In genomic region chr19:29942404-29943261, GRCh38 we compare ENCODE assay signal across 8 cellular contexts. TPM values are rescaled to one million over a fixed set of nuclear protein-coding genes. Genes with fewer than 3 reads are reported as not detected.
DNase-seq lines count a peak whose midpoint lies in the region; ATAC-seq and TF ChIP-seq lines count a peak whose summit lies in the region.

No MANE protein-coding gene starts in this region.

- H3K27me3 Mint-ChIP-seq in activated T-helper 17 cell treated with anti-CD3 and anti-CD28 coated beads, Interleukin-2, amount 50 U/mL, for 72 hours: peaks cover 5% of the 10 kb centered on the region

- TF ChIP-seq CTCF in Peyer's patch (IDR thresholded peaks at IDR 0.05): peak in 3 of 6 experiments; percentile 17 to 32 (median 19)
- TF ChIP-seq CTCF in fibroblast of villous mesenchyme (IDR thresholded peaks at IDR 0.05; ENCODE audit: insufficient read depth, low read depth, low read length): no peak
- TF ChIP-seq CTCF in neutrophil (IDR thresholded peaks at IDR 0.05): no peak
- TF ChIP-seq CTCF in thoracic aorta (IDR thresholded peaks at IDR 0.05): peak; percentile 13

- H3K4me1 ChIP-seq in Peyer's patch (peaks cover 0 to 18% (median 6%) of the 10 kb centered on the region in 4 donors), neutrophil (ENCODE audit: control insufficient read depth in 1 of 2, insufficient read depth in 1 of 2, low read depth in 1 of 2, low read length in 1 of 2) (peaks cover 12 to 16% of the 10 kb centered on the region in 2 experiments), thoracic aorta (ENCODE audit: control insufficient read depth in 1 of 2, low read depth in 2 of 2) (peaks cover 23 to 33% of the 10 kb centered on the region in 2 donors)

- H3K27ac Mint-ChIP-seq in activated T-helper 17 cell treated with anti-CD3 and anti-CD28 coated beads, Interleukin-2, amount 50 U/mL, for 72 hours: peak overlapping the region; percentile 77

- peaks cover 32% of the 10 kb centered on the region for H3K4me1 Mint-ChIP-seq in activated T-helper 17 cell treated with anti-CD3 and anti-CD28 coated beads, Interleukin-2, amount 50 U/mL, for 72 hours

- H3K4me3 ChIP-seq in Peyer's patch: peak overlapping the region; percentile 45 to 94 (median 84)
- H3K4me3 ChIP-seq in fibroblast of villous mesenchyme (ENCODE audit: low read depth, low read length): peak overlapping the region; percentile 92
- peak overlapping the region; percentile 74 to 77 for H3K4me3 ChIP-seq in neutrophil (ENCODE audit: low read depth in 1 of 2, low read length in 1 of 2)
- peak overlapping the region; percentile 78 for H3K4me3 ChIP-seq in thoracic aorta

- H3K9me3 ChIP-seq in Peyer's patch (no peaks in the 10 kb centered on the region), neutrophil (no peaks in the 10 kb centered on the region), thoracic aorta (no peaks in the 10 kb centered on the region)

- ATAC-seq in GM19468 (IDR thresholded peaks at IDR 0.05; ENCODE audit: extremely low read depth, unreplicated experiment) (peak; percentile 36), thoracic aorta (ENCODE audit: insufficient number of reproducible peaks, low FRiP score, low read depth) (peak; percentile 17)
- ATAC-seq in activated T-helper 17 cell treated with anti-CD3 and anti-CD28 coated beads, Interleukin-2, amount 50 U/mL, for 72 hours (replicated peaks): peak; percentile 73

- TF ChIP-seq POLR2A in Peyer's patch (IDR thresholded peaks at IDR 0.05): no peak

- DNase-seq in CMK (ENCODE audit: low read depth) (peak; percentile 26), HPDE6-E6E7 (ENCODE audit: extremely low spot score) (peak; percentile 21), Peyer's patch (peak; percentile 79 to 90 (median 84)), fibroblast of villous mesenchyme (ENCODE audit: low read depth) (peak; percentile 43), thoracic aorta (ENCODE audit: low spot score) (no peak)

- H3K36me3 Mint-ChIP-seq in activated T-helper 17 cell treated with anti-CD3 and anti-CD28 coated beads, Interleukin-2, amount 50 U/mL, for 72 hours (ENCODE audit: low read depth): peaks cover 26% of the 10 kb centered on the region

- H3K27me3 ChIP-seq in Peyer's patch (no peaks in the 10 kb centered on the region), neutrophil (peaks cover 8% of the 10 kb centered on the region), thoracic aorta (replicated peaks; ENCODE audit: insufficient read depth) (no peaks in the 10 kb centered on the region)

- H3K27ac ChIP-seq in Peyer's patch (peak overlapping the region; percentile 77 to 86 (median 81)), neutrophil (peak overlapping the region; percentile 75), thoracic aorta (peak overlapping the region; percentile 23 to 50)

- H3K9me3 Mint-ChIP-seq in activated T-helper 17 cell treated with anti-CD3 and anti-CD28 coated beads, Interleukin-2, amount 50 U/mL, for 72 hours: no peaks in the 10 kb centered on the region

- H3K4me3 Mint-ChIP-seq in activated T-helper 17 cell treated with anti-CD3 and anti-CD28 coated beads, Interleukin-2, amount 50 U/mL, for 72 hours: peak overlapping the region; percentile 75

- H3K36me3 ChIP-seq in Peyer's patch: no peaks in the 10 kb centered on the region
- H3K36me3 ChIP-seq in neutrophil: no peaks in the 10 kb centered on the region
- H3K36me3 ChIP-seq in thoracic aorta: no peaks in the 10 kb centered on the region

RNA-seq across cellular contexts. Expression of gene URI1, which starts 0.6 kb away (rescaled TPM):
- total RNA-seq in Peyer's patch: 10 to 100 TPM; 28.4 to 98.2 (median 37.8) TPM
- 10 to 100 TPM; 61.8 to 72.8 TPM for total RNA-seq in activated T-helper 17 cell treated with anti-CD3 and anti-CD28 coated beads, Interleukin-2, amount 50 U/mL, for 72 hours
- 54.4 and 60.9 TPM in 2 replicates for total RNA-seq in fibroblast of villous mesenchyme
- 10 to 100 TPM; 44.5 to 55.3 TPM for total RNA-seq in thoracic aorta

Comparison
In these comparisons a context has a peak if more than half of its experiments do, and no peak if none do; other contexts are left out.
1. ATAC-seq: peak in every context shown above with its lines; median percentile 73 in activated T-helper 17 cell treated with anti-CD3 and anti-CD28 coated beads, Interleukin-2, amount 50 U/mL, for 72 hours; 36 in GM19468; 17 in thoracic aorta.